22 cellular contexts compared by ENCODE assay signal in genomic region chr22:43044402-43044801, GRCh38.
"Had no signal": no experiment of that assay in that cellular context is flagged by ENCODE, and none has a peak within 500 bp of the region (broad histone marks: within the 10 kb centered on the region; RNA-seq: fewer than 3 reads in every experiment).

No MANE protein-coding gene starts in this region.

- ATAC-seq: activated T-cell treated with anti-CD3 and anti-CD28 coated beads, Interleukin-2, amount 50 U/mL, for 72 hours; Panc1; Right ventricle myocardium inferior; T-cell had no signal

- H3K36me3 ChIP-seq: breast epithelium had no signal

- H3K9me3 ChIP-seq: breast epithelium had no signal

- DNase-seq: activated B cell treated with CpG ODN at 0.5 μM for 24 hours; activated CD4-positive, alpha-beta memory T cell treated with anti-CD3 and anti-CD28 coated beads for 36 hours; activated CD4-positive, alpha-beta T cell treated with anti-CD3 and anti-CD28 coated beads for 1 hour; activated CD4-positive, alpha-beta T cell treated with anti-CD3 and anti-CD28 coated beads, Interleukin-2, amount 10 ng/mL, durations not matched to agents 24 days and 14 days; activated T-cell treated with anti-CD3 and anti-CD28 coated beads, Interleukin-2, amount 50 U/mL, for 72 hours; aorta; KG1; NCI-H1048; NCI-H187 treated with DMSO at 0.1 percent for 48 hours; NCI-H446 treated with DMSO at 0.1 percent for 48 hours; NCI-H524 treated with DMSO at 0.1 percent for 48 hours; NCI-H748 treated with DMSO at 0.1 percent for 48 hours; OCI-M1; RPMI8226; T-cell; T-helper 2 cell; T1000 had no signal

- H3K27me3 ChIP-seq: breast epithelium had no signal

- H3K36me3 Mint-ChIP-seq: activated CD4-positive, alpha-beta memory T cell treated with anti-CD3 and anti-CD28 coated beads for 36 hours; activated naive CD4-positive, alpha-beta T cell treated with anti-CD3 and anti-CD28 coated beads, Interleukin-2, amount 50 U/mL, for 24 hours had no signal

- H3K27me3 Mint-ChIP-seq: activated B cell treated with CpG ODN at 0.5 μM for 24 hours; activated CD4-positive, alpha-beta memory T cell treated with anti-CD3 and anti-CD28 coated beads for 36 hours; activated CD4-positive, alpha-beta T cell treated with anti-CD3 and anti-CD28 coated beads, Interleukin-2, amount 10 ng/mL, durations not matched to agents 24 days and 14 days; activated naive CD4-positive, alpha-beta T cell treated with anti-CD3 and anti-CD28 coated beads, Interleukin-2, amount 50 U/mL, for 24 hours; T-cell had no signal

- H3K4me1 ChIP-seq: breast epithelium had no signal

- H3K27ac Mint-ChIP-seq: activated B cell treated with CpG ODN at 0.5 μM for 24 hours; activated CD4-positive, alpha-beta memory T cell treated with anti-CD3 and anti-CD28 coated beads for 36 hours; activated CD4-positive, alpha-beta T cell treated with anti-CD3 and anti-CD28 coated beads, Interleukin-2, amount 10 ng/mL, durations not matched to agents 24 days and 14 days; activated naive CD4-positive, alpha-beta T cell treated with anti-CD3 and anti-CD28 coated beads, Interleukin-2, amount 50 U/mL, for 24 hours; activated T-cell treated with anti-CD3 and anti-CD28 coated beads, Interleukin-2, amount 50 U/mL, for 72 hours; T-cell had no signal

- H3K4me3 Mint-ChIP-seq: activated B cell treated with CpG ODN at 0.5 μM for 24 hours; activated CD4-positive, alpha-beta memory T cell treated with anti-CD3 and anti-CD28 coated beads for 36 hours; activated CD4-positive, alpha-beta T cell treated with anti-CD3 and anti-CD28 coated beads, Interleukin-2, amount 10 ng/mL, durations not matched to agents 24 days and 14 days; activated naive CD4-positive, alpha-beta T cell treated with anti-CD3 and anti-CD28 coated beads, Interleukin-2, amount 50 U/mL, for 24 hours; activated T-cell treated with anti-CD3 and anti-CD28 coated beads, Interleukin-2, amount 50 U/mL, for 72 hours; T-cell had no signal

- H3K9me3 Mint-ChIP-seq: activated B cell treated with CpG ODN at 0.5 μM for 24 hours; activated CD4-positive, alpha-beta memory T cell treated with anti-CD3 and anti-CD28 coated beads for 36 hours; activated CD4-positive, alpha-beta T cell treated with anti-CD3 and anti-CD28 coated beads, Interleukin-2, amount 10 ng/mL, durations not matched to agents 24 days and 14 days; activated naive CD4-positive, alpha-beta T cell treated with anti-CD3 and anti-CD28 coated beads, Interleukin-2, amount 50 U/mL, for 24 hours; activated T-cell treated with anti-CD3 and anti-CD28 coated beads, Interleukin-2, amount 50 U/mL, for 72 hours; T-cell had no signal

- H3K4me1 Mint-ChIP-seq: activated B cell treated with CpG ODN at 0.5 μM for 24 hours; activated CD4-positive, alpha-beta T cell treated with anti-CD3 and anti-CD28 coated beads, Interleukin-2, amount 10 ng/mL, durations not matched to agents 24 days and 14 days; activated naive CD4-positive, alpha-beta T cell treated with anti-CD3 and anti-CD28 coated beads, Interleukin-2, amount 50 U/mL, for 24 hours had no signal

- H3K27ac ChIP-seq: breast epithelium, SK-N-MC had no signal

- H3K4me3 ChIP-seq: breast epithelium, SK-N-MC had no signal
